ENCODE assay signal across 8 cellular contexts in genomic region chr11:66855574-66856495, GRCh38. TPM values are rescaled to one million over a fixed set of nuclear protein-coding genes. Genes with fewer than 3 reads are reported as not detected.
DNase-seq lines count a peak whose midpoint lies in the region; ATAC-seq and TF ChIP-seq lines count a peak whose summit lies in the region.

No MANE protein-coding gene starts in this region.

- TF ChIP-seq RAD21 in HCT116 (IDR thresholded peaks at IDR 0.05; ENCODE audit: low read depth): no peak

- H3K36me3 Mint-ChIP-seq in progenitor cell of endocrine pancreas (ENCODE audit: insufficient read depth): no peaks in the 10 kb centered on the region

- H3K4me1 ChIP-seq in HCT116 (ENCODE audit: control insufficient read depth in 1 of 2, insufficient read depth in 2 of 2, low read length in 2 of 2) (peaks cover 11 to 30% of the 10 kb centered on the region in 2 experiments), uterus (peaks cover 0 to 8% of the 10 kb centered on the region in 2 donors)

- TF ChIP-seq CTCF in HCT116 (IDR thresholded peaks at IDR 0.05 in 2 of 3, conservative IDR thresholded peaks at IDR 0.05 in 1 of 3; ENCODE audit: borderline replicate concordance in 1 of 3, insufficient read depth in 1 of 3, low read depth in 2 of 3, low read length in 2 of 3) (no peak), progenitor cell of endocrine pancreas (IDR thresholded peaks at IDR 0.05; ENCODE audit: unreplicated experiment) (no peak), uterus (IDR thresholded peaks at IDR 0.05) (peak in 1 of 4 experiments; percentile 20)

- peaks cover 0 to 4% of the 10 kb centered on the region in 2 experiments; a peak in 1 of 4 replicates for H3K36me3 ChIP-seq in HCT116 (ENCODE audit: control insufficient read depth in 1 of 2, insufficient read depth in 2 of 2, low read length in 2 of 2)
- no peaks in the 10 kb centered on the region; the same call in 1 of the 2 replicates for H3K36me3 ChIP-seq in SK-N-MC (ENCODE audit: insufficient read depth, low read length)
- no peaks in the 10 kb centered on the region for H3K36me3 ChIP-seq in uterus

- ATAC-seq in HCT116: peak; percentile 86
- peak; percentile 95 for ATAC-seq in left ventricle myocardium superior

- RAD21 ChIA-PET in HCT116 (lab: Charles Lee; ENCODE audit: low non-redundant PET in 1 of 2, low total read pairs in 2 of 2, uncharacterized antibody in 2 of 2, unreplicated experiment in 2 of 2): interaction anchor here (0.6 to 1.1 kb wide), 3 partner anchors 27 to 543 kb away, joined by 3 read pairs; no protein-coding TSS in a partner anchor

- H3K27ac ChIP-seq in HCT116 (ENCODE audit: low read depth, low read length) (peak overlapping the region; percentile 97), SK-N-MC (peak overlapping the region; percentile 89), uterus (peak overlapping the region; percentile 78 to 88)

- BruUV-seq in HCT116 (replicated peaks; lab: Mats Ljungman, UMichigan): TSS peak; percentile 94

- H3K4me3 ChIP-seq in HCT116 (replicated peaks in 1 of 2; ENCODE audit: low read depth in 1 of 2, low read length in 2 of 2) (peak overlapping the region; percentile 66 to 74), SK-N-MC (peak overlapping the region; percentile 94), uterus (peak overlapping the region; percentile 53 to 55)

- no peaks in the 10 kb centered on the region for H4K20me1 ChIP-seq in HCT116 (ENCODE audit: insufficient read depth)

- H3K27ac Mint-ChIP-seq in progenitor cell of endocrine pancreas: peak overlapping the region; percentile 88

- intact Hi-C loops in HCT116 (cut with micrococcal nuclease) (no loop called here), left ventricle myocardium superior (cut with micrococcal nuclease) (no loop called here), uterus (cut with DNase I; ENCODE audit: low total_unique reads) (no loop called here)

- H3K27me3 ChIP-seq in HCT116 (ENCODE audit: insufficient read depth, low read length) (no peaks in the 10 kb centered on the region), uterus (no peaks in the 10 kb centered on the region)

- H3K9me2 ChIP-seq in HCT116 (ENCODE audit: insufficient read depth): no peaks in the 10 kb centered on the region

- no peak overlapping the region for H2AFZ ChIP-seq in HCT116 (ENCODE audit: low read depth, low read length, poor library complexity, severe bottlenecking)

- no peaks in the 10 kb centered on the region for H3K9me3 Mint-ChIP-seq in progenitor cell of endocrine pancreas (ENCODE audit: low read depth)

- CTCF ChIA-PET in HCT116 (lab: Charles Lee): interaction anchor here (0.7 to 1.1 kb wide), 4 partner anchors 28 to 181 kb away, joined by 3 to 4 read pairs (median 4); no protein-coding TSS in a partner anchor

- peak overlapping the region; percentile 91 for H3K4me2 ChIP-seq in HCT116 (ENCODE audit: low read length)

- H3K9me3 ChIP-seq in HCT116 (ENCODE audit: control insufficient read depth in 1 of 2, insufficient read depth in 1 of 2, low read depth in 1 of 2, low read length in 2 of 2): no peaks in the 10 kb centered on the region
- H3K9me3 ChIP-seq in SK-N-MC (ENCODE audit: low read depth, low read length): no peaks in the 10 kb centered on the region
- H3K9me3 ChIP-seq in uterus: no peaks in the 10 kb centered on the region

- POLR2A ChIA-PET in HCT116 (lab: Charles Lee): interaction anchor here (0.7 to 1.4 kb wide), 7 partner anchors 11 to 200 kb away, joined by 3 to 7 read pairs (median 4); partner anchors contain the start of gene RCE1

- peaks cover 5% of the 10 kb centered on the region for H3K4me1 Mint-ChIP-seq in progenitor cell of endocrine pancreas (ENCODE audit: low read depth)

- H3K9ac ChIP-seq in HCT116 (ENCODE audit: low read length) (peak overlapping the region; percentile 95), SK-N-MC (ENCODE audit: insufficient read length) (peak overlapping the region; percentile 79)

- peak; percentile 87 for DNase-seq in GM04504 (ENCODE audit: low read depth)
- DNase-seq in HCT116 (ENCODE audit: low read depth, low spot score): peak; percentile 82
- peak; percentile 90 for DNase-seq in NAMALWA (ENCODE audit: low spot score)
- DNase-seq in SK-N-MC (ENCODE audit: low read depth, low spot score): no peak
- DNase-seq in amygdala (lab: John Stamatoyannopoulos, UW): peak in 54 of 56 donors; percentile 58 to 97 (median 87)
- peak; percentile 98 for DNase-seq in left ventricle myocardium superior
- DNase-seq in progenitor cell of endocrine pancreas (ENCODE audit: low spot score, unreplicated experiment): peak; percentile 88
- peak; percentile 88 to 93 for DNase-seq in uterus

- H3K4me3 Mint-ChIP-seq in progenitor cell of endocrine pancreas (ENCODE audit: low read depth): peak overlapping the region; percentile 88

- H3K79me2 ChIP-seq in HCT116 (ENCODE audit: insufficient read depth, low read length): peaks cover 23% of the 10 kb centered on the region

- TF ChIP-seq POLR2A in HCT116 (IDR thresholded peaks at IDR 0.05; ENCODE audit: borderline replicate concordance, extremely low read depth, insufficient read depth, insufficient read length) (peak; percentile 63), uterus (IDR thresholded peaks at IDR 0.05) (peak; percentile 48 to 57)

- no peaks in the 10 kb centered on the region for H3K27me3 Mint-ChIP-seq in progenitor cell of endocrine pancreas

TF ChIP-seq in HCT116, 20 proteins besides CTCF, POLR2A, EP300 and RAD21:
- peak; percentile 88 for TF ChIP-seq POLR2AphosphoS5 (IDR thresholded peaks at IDR 0.05; ENCODE audit: low read depth, low read length)
- TF ChIP-seq MAX (IDR thresholded peaks at IDR 0.05): peak; percentile 55; the same call in 1 of the 2 replicates
- no peak for TF ChIP-seq ZBTB33 (IDR thresholded peaks at IDR 0.05; ENCODE audit: extremely low read depth, insufficient replicate concordance, low read length)
- TF ChIP-seq SP1 (IDR thresholded peaks at IDR 0.05; ENCODE audit: low read depth): no peak; the same call in 1 of the 2 replicates
- peak; percentile 39; the same call in 1 of the 2 replicates for TF ChIP-seq SIN3A (IDR thresholded peaks at IDR 0.05; ENCODE audit: low read depth)
- peak; percentile 28 for TF ChIP-seq YY1 (IDR thresholded peaks at IDR 0.05; ENCODE audit: extremely low read depth, insufficient replicate concordance, low read depth, low read length)

RNA-seq across cellular contexts. Expression of gene LRFN4, which starts 1.0 kb away (rescaled TPM):
- 55.4 TPM for total RNA-seq in HCT116 (2021; ENCODE audit: unreplicated experiment)
- 28.7 and 30.2 TPM in 2 replicates for polyA plus RNA-seq in HCT116 (2012)
- total RNA-seq in left ventricle myocardium superior: 17.2 TPM
- total RNA-seq in progenitor cell of endocrine pancreas: 19.6 and 20.2 TPM in 2 replicates
- 10 to 100 TPM in 1 of 4 donors, 1 to 10 TPM in 3; 1.5 to 17.0 (median 5.4) TPM for total RNA-seq in uterus

RNA-seq across cellular contexts. Expression of gene RCE1, which starts 12.6 kb away (rescaled TPM):
- total RNA-seq in HCT116 (2021; ENCODE audit: unreplicated experiment) (35.3 TPM), left ventricle myocardium superior (6.5 TPM), progenitor cell of endocrine pancreas (32.7 and 33.3 TPM in 2 replicates), uterus (10 to 100 TPM in 3 of 4 donors, 1 to 10 TPM in 1; 2.3 to 19.4 (median 13.7) TPM)
- 35.0 and 37.5 TPM in 2 replicates for polyA plus RNA-seq in HCT116 (2012)
